7 cellular contexts compared by ENCODE assay signal in genomic region chr11:86427441-86427840, GRCh38. TPM values are rescaled to one million over a fixed set of nuclear protein-coding genes. Genes with fewer than 3 reads are reported as not detected.
"Had no signal": no experiment of that assay in that cellular context is flagged by ENCODE, and none has a peak within 500 bp of the region (broad histone marks: within the 10 kb centered on the region; RNA-seq: fewer than 3 reads in every experiment).

No MANE protein-coding gene starts in this region.

- H3K4me3 ChIP-seq: GM23338 had no signal

- H2AFZ ChIP-seq: GM23338 had no signal

- FAIRE-seq: H1 had no signal

- H3K4me3 Mint-ChIP-seq: GM23338, H9, IgD-negative memory B cell had no signal

- H3K27ac ChIP-seq: HL-60 had no signal

- H3K9me3 Mint-ChIP-seq: GM23338 had no signal

- ATAC-seq: GM23338 had no signal

- DNase-seq: H9, HCEC 1CT, KG1 had no signal

- H3K4me2 ChIP-seq: GM23338 had no signal

- H3K27ac Mint-ChIP-seq: GM23338, H9, IgD-negative memory B cell had no signal

- H3K27me3 Mint-ChIP-seq: IgD-negative memory B cell had no signal

RNA-seq across cellular contexts. Expression of gene CCDC81, which starts 52.8 kb away (rescaled TPM):
- polyA plus RNA-seq: IgD-negative memory B cell had no signal
